In the genomic region with DNA sequence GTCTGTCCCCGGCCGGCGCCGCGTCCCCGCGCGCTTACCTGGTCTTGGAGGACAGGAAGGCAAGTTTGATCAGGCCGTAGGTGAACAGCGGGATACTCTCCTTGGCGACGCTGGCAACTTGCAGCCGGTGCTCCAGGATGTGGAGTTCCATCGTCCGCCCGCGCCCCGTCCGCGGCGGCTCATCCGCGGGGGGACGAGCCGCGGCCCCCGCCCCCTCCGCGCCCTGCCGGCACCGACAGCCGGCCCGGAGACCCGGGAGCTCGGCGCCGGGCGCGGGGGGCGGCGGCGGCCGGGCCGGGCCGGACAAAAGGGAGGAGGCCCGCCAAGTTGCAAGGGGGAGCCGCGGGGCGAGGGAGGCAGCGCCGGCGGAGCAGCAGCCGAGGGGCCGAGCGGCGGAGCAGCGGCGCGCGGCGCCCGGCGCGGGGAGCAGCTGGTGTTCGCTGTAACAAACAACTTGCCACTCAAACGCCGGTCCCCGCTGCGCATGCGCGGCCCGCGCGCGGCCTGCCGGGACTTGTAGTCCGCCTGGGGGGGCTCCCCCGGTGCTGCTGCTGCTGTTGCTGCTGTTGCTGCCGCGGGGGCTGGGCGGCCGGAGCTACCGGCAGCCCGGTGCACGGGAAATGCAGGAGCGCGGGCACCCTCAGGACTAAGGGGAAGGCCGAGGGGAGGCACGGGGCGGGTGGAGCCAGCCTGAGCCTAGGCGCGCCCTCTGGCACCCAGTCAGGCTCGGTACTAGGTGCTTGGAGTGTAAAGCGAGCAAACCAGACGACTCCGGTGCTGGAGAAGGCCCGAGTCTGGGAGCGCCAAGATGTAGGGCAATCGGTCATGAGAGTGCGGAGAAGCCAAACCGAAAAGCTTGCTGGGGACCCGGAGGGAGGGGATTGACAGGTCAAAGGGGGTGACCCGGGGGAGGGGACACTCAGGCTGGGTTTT, we compare ENCODE assay signal across 8 cellular contexts.
DNase-seq lines count a peak whose midpoint lies in the region; ATAC-seq and TF ChIP-seq lines count a peak whose summit lies in the region.
"Not testable (repeated sequence)": the region's sequence is repeated elsewhere in the genome, so short reads cannot be mapped to it uniquely, and the experiment has no call there.

No MANE protein-coding gene starts in this region.

- H3K9me3 ChIP-seq in SJSA1 (replicated peaks); neural cell (ENCODE audit: low read length): not testable (repeated sequence)

- not testable (repeated sequence) for TF ChIP-seq RAD21 in neural cell (conservative IDR thresholded peaks at IDR 0.05)

- H3K9ac ChIP-seq in neural cell (ENCODE audit: low read length): not testable (repeated sequence)

- H3K9me3 Mint-ChIP-seq in effector memory CD8-positive, alpha-beta T cell; stimulated activated effector memory CD8-positive, alpha-beta T cell treated with anti-CD3 and anti-CD28 coated beads, Interleukin-12 subunit alpha, Interleukin-12 subunit beta, amount 100 ng/mL, for 72 hours: not testable (repeated sequence)

- H3K27ac Mint-ChIP-seq in effector memory CD8-positive, alpha-beta T cell; stimulated activated effector memory CD8-positive, alpha-beta T cell treated with anti-CD3 and anti-CD28 coated beads, Interleukin-12 subunit alpha, Interleukin-12 subunit beta, amount 100 ng/mL, for 72 hours: not testable (repeated sequence)

- DNase-seq in SJSA1 (ENCODE audit: low read depth in 1 of 2, low spot score in 2 of 2): peak in 1 of 2 experiments; percentile 74
- peak; percentile 6 for DNase-seq in activated T-cell treated with anti-CD3 and anti-CD28 coated beads for 4 hours
- peak; percentile 43 to 65 (median 53) for DNase-seq in effector memory CD8-positive, alpha-beta T cell
- peak; percentile 22 to 51 for DNase-seq in stimulated activated effector memory CD8-positive, alpha-beta T cell treated with anti-CD3 and anti-CD28 coated beads, Interleukin-12 subunit alpha, Interleukin-12 subunit beta, amount 100 ng/mL, for 72 hours (ENCODE audit: low spot score in 2 of 2)

- not testable (repeated sequence) for H3K4me2 ChIP-seq in neural cell (ENCODE audit: low read length)

- not testable (repeated sequence) for TF ChIP-seq CTCF in neural cell (IDR thresholded peaks at IDR 0.05; ENCODE audit: poor library complexity, severe bottlenecking)

- peak overlapping the region; percentile 37 for H3K4me3 ChIP-seq in SJSA1
- not testable (repeated sequence) for H3K4me3 ChIP-seq in neural cell (ENCODE audit: low read length)

- peak overlapping the region; percentile 48 to 59 for H3K4me3 Mint-ChIP-seq in effector memory CD8-positive, alpha-beta T cell
- H3K4me3 Mint-ChIP-seq in stimulated activated effector memory CD8-positive, alpha-beta T cell treated with anti-CD3 and anti-CD28 coated beads, Interleukin-12 subunit alpha, Interleukin-12 subunit beta, amount 100 ng/mL, for 72 hours: peak overlapping the region; percentile 48

- TF ChIP-seq EP300 in neural cell (conservative IDR thresholded peaks at IDR 0.05; ENCODE audit: poor library complexity, severe bottlenecking): not testable (repeated sequence)

- ATAC-seq in GM18519 (IDR thresholded peaks at IDR 0.05; ENCODE audit: low FRiP score, unreplicated experiment): peak; percentile 82
- ATAC-seq in GM21529 (IDR thresholded peaks at IDR 0.05; ENCODE audit: unreplicated experiment): peak; percentile 88
- peak; percentile 83 for ATAC-seq in HG03060 (IDR thresholded peaks at IDR 0.05; ENCODE audit: low read depth, unreplicated experiment)
- peak; percentile 95 for ATAC-seq in effector memory CD8-positive, alpha-beta T cell (replicated peaks)
- peak; percentile 96 for ATAC-seq in stimulated activated effector memory CD8-positive, alpha-beta T cell treated with anti-CD3 and anti-CD28 coated beads, Interleukin-12 subunit alpha, Interleukin-12 subunit beta, amount 100 ng/mL, for 72 hours

- not testable (repeated sequence) for H3K4me1 ChIP-seq in SJSA1 (replicated peaks)

- not testable (repeated sequence) for H3K9me2 ChIP-seq in neural cell (ENCODE audit: insufficient read depth, low read length)

- H4K20me1 ChIP-seq in neural cell (ENCODE audit: insufficient read depth): not testable (repeated sequence)

- not testable (repeated sequence) for H3K36me3 Mint-ChIP-seq in effector memory CD8-positive, alpha-beta T cell (ENCODE audit: insufficient read depth); stimulated activated effector memory CD8-positive, alpha-beta T cell treated with anti-CD3 and anti-CD28 coated beads, Interleukin-12 subunit alpha, Interleukin-12 subunit beta, amount 100 ng/mL, for 72 hours

- not testable (repeated sequence) for H3K27ac ChIP-seq in SJSA1; neural cell (ENCODE audit: low read length)

- H3K36me3 ChIP-seq in SJSA1; neural cell (ENCODE audit: insufficient read depth, low read length): not testable (repeated sequence)

- H2AFZ ChIP-seq in neural cell (ENCODE audit: low read depth, low read length): not testable (repeated sequence)

- not testable (repeated sequence) for H3K79me2 ChIP-seq in neural cell (replicated peaks; ENCODE audit: insufficient read depth, low read length)

- not testable (repeated sequence) for H3F3A ChIP-seq in neural cell (ENCODE audit: insufficient read depth, low read length, poor library complexity, severe bottlenecking)

- not testable (repeated sequence) for H3K27me3 ChIP-seq in SJSA1 (replicated peaks); neural cell (ENCODE audit: insufficient read depth, low read depth, low read length)

- not testable (repeated sequence) for H3K27me3 Mint-ChIP-seq in effector memory CD8-positive, alpha-beta T cell

- not testable (repeated sequence) for H3K4me1 Mint-ChIP-seq in effector memory CD8-positive, alpha-beta T cell (ENCODE audit: low read depth in 2 of 2); stimulated activated effector memory CD8-positive, alpha-beta T cell treated with anti-CD3 and anti-CD28 coated beads, Interleukin-12 subunit alpha, Interleukin-12 subunit beta, amount 100 ng/mL, for 72 hours

TF ChIP-seq in neural cell, 6 proteins besides CTCF, POLR2A, EP300 and RAD21:
- TF ChIP-seq MXI1 (conservative IDR thresholded peaks at IDR 0.05; ENCODE audit: poor library complexity, severe bottlenecking): peak; percentile 31
